ENCODE assay signal across 15 cellular contexts in genomic region chr1:185158806-185159205, GRCh38. TPM values are rescaled to one million over a fixed set of nuclear protein-coding genes. Genes with fewer than 3 reads are reported as not detected.
A peak's percentile ranks its signal among the peaks of the same experiment; 100 is the strongest.
DNase-seq lines count a peak whose midpoint lies in the region; ATAC-seq and TF ChIP-seq lines count a peak whose summit lies in the region.
"Had no signal": no experiment of that assay in that cellular context is flagged by ENCODE, and none has a peak within 500 bp of the region (broad histone marks: within the 10 kb centered on the region; RNA-seq: fewer than 3 reads in every experiment).

No MANE protein-coding gene starts in this region.

- DNase-seq in NCI-H2196 (lab: John Stamatoyannopoulos, UW; ENCODE audit: unreplicated experiment) = peak; percentile 6
- DNase-seq in NCI-H2196 treated with DMSO at 0.1 percent for 48 hours (lab: John Stamatoyannopoulos, UW; ENCODE audit: unreplicated experiment) = no peak
- DNase-seq in HFFc6 = no peak
- DNase-seq in myocyte (ENCODE audit: low read depth) = peak; percentile 3
- DNase-seq in GDM1 (lab: John Stamatoyannopoulos, UW) = no peak
- no peak for DNase-seq in colonic mucosa
- DNase-seq: activated gamma-delta T cell; left lung; NCI-H1694; Peyer's patch; stimulated activated CD4-positive, alpha-beta T cell treated with anti-CD3 and anti-CD28 coated beads, Interleukin-4, amount 100 ng/mL, for 1 hour had no signal

- no peak overlapping the region for H3K27ac ChIP-seq in colonic mucosa
- H3K27ac ChIP-seq: left lung, parathyroid adenoma had no signal

- TF ChIP-seq CTCF in HFFc6 (IDR thresholded peaks at IDR 0.05) (no peak), colonic mucosa (IDR thresholded peaks at IDR 0.05) (no peak)

- H3K27ac Mint-ChIP-seq in HFFc6 = no peak overlapping the region
- peak overlapping the region; percentile 96 for H3K27ac Mint-ChIP-seq in activated T-helper 17 cell treated with anti-CD3 and anti-CD28 coated beads, Interleukin-2, amount 50 U/mL, for 72 hours

- intact Hi-C loops in colonic mucosa (cut with DNase I) = loop anchor here (10.0 kb wide), 1 partner anchor 114 kb away; the partner anchor contains the start of gene RNF2

- no peaks in the 10 kb centered on the region for H3K4me1 ChIP-seq in colonic mucosa

- no peak for ATAC-seq in activated T-helper 17 cell treated with anti-CD3 and anti-CD28 coated beads, Interleukin-2, amount 50 U/mL, for 72 hours (replicated peaks)
- ATAC-seq in HG02759 (IDR thresholded peaks at IDR 0.05; ENCODE audit: unreplicated experiment) = no peak
- ATAC-seq: gastroesophageal sphincter, left lung had no signal

- no peaks in the 10 kb centered on the region for H3K36me3 Mint-ChIP-seq in HFFc6 (ENCODE audit: low read depth)
- H3K36me3 Mint-ChIP-seq in activated T-helper 17 cell treated with anti-CD3 and anti-CD28 coated beads, Interleukin-2, amount 50 U/mL, for 72 hours (ENCODE audit: low read depth) = peaks cover 27% of the 10 kb centered on the region

- peaks cover 37% of the 10 kb centered on the region for H3K4me1 Mint-ChIP-seq in HFFc6 (ENCODE audit: low read depth)
- H3K4me1 Mint-ChIP-seq in activated T-helper 17 cell treated with anti-CD3 and anti-CD28 coated beads, Interleukin-2, amount 50 U/mL, for 72 hours = peaks cover 18% of the 10 kb centered on the region

- no peaks in the 10 kb centered on the region; the same call in 1 of the 2 replicates for H3K27me3 Mint-ChIP-seq in HFFc6 (ENCODE audit: insufficient read depth)
- H3K27me3 Mint-ChIP-seq in activated T-helper 17 cell treated with anti-CD3 and anti-CD28 coated beads, Interleukin-2, amount 50 U/mL, for 72 hours = no peaks in the 10 kb centered on the region

- peak overlapping the region; percentile 96; the same call in 1 of the 2 replicates for H3K4me3 Mint-ChIP-seq in HFFc6
- H3K4me3 Mint-ChIP-seq in activated T-helper 17 cell treated with anti-CD3 and anti-CD28 coated beads, Interleukin-2, amount 50 U/mL, for 72 hours = peak overlapping the region; percentile 100

- H3K36me3 ChIP-seq in colonic mucosa = no peaks in the 10 kb centered on the region

- H3K9me3 Mint-ChIP-seq in HFFc6 = no peaks in the 10 kb centered on the region
- no peaks in the 10 kb centered on the region for H3K9me3 Mint-ChIP-seq in activated T-helper 17 cell treated with anti-CD3 and anti-CD28 coated beads, Interleukin-2, amount 50 U/mL, for 72 hours

- H3K27me3 ChIP-seq in colonic mucosa = no peaks in the 10 kb centered on the region
- H3K27me3 ChIP-seq: gastroesophageal sphincter, left lung, Peyer's patch had no signal

- no peak overlapping the region for H3K4me3 ChIP-seq in colonic mucosa

- no peaks in the 10 kb centered on the region for H3K9me3 ChIP-seq in colonic mucosa
- H3K9me3 ChIP-seq: gastroesophageal sphincter, left lung, Peyer's patch had no signal

- H3K9ac ChIP-seq in colonic mucosa (ENCODE audit: low read depth in 2 of 2, low read length in 2 of 2) = no peak overlapping the region
- H3K9ac ChIP-seq: parathyroid adenoma had no signal

RNA-seq across cellular contexts. Expression of gene SWT1, which starts 1.8 kb away (rescaled TPM):
- total RNA-seq in HFFc6 (2021; fragmentation: NEBNext Ultra II Directional; extraction: Animal tissue kit (Norgen Biotek cat#: 25700)) = 1 to 10 TPM; 1.7 to 2.5 (median 2.1) TPM
- total RNA-seq in activated T-helper 17 cell treated with anti-CD3 and anti-CD28 coated beads, Interleukin-2, amount 50 U/mL, for 72 hours = 1 to 10 TPM; 5.2 to 9.4 TPM
- 4.6 and 6.7 TPM in 2 replicates for total RNA-seq in myocyte
- polyA plus RNA-seq in myocyte (2012) = 1.4 TPM
- 1 to 10 TPM; 3.4 to 5.7 TPM for total RNA-seq in colonic mucosa

RNA-seq across cellular contexts. Expression of gene TRMT1L, which starts 2.1 kb away (rescaled TPM):
- 10 to 100 TPM; 12.7 to 21.1 (median 14.7) TPM for total RNA-seq in HFFc6 (2021; fragmentation: NEBNext Ultra II Directional; extraction: Animal tissue kit (Norgen Biotek cat#: 25700))
- total RNA-seq in activated T-helper 17 cell treated with anti-CD3 and anti-CD28 coated beads, Interleukin-2, amount 50 U/mL, for 72 hours = 10 to 100 TPM; 23.7 to 30.2 TPM
- total RNA-seq in myocyte (25.7 and 32.6 TPM in 2 replicates), colonic mucosa (10 to 100 TPM; 14.8 to 20.1 TPM)
- polyA plus RNA-seq in myocyte (2012) = 9.2 TPM

Comparison
In these comparisons a context has a peak if more than half of its experiments do, and no peak if none do; other contexts are left out.
1. DNase-seq: peak in NCI-H2196 (single experiment) and myocyte (single experiment); none in NCI-H2196 treated with DMSO at 0.1 percent for 48 hours (single experiment), HFFc6 (single experiment), GDM1 (single experiment) and colonic mucosa (single experiment).